In the genomic region with DNA sequence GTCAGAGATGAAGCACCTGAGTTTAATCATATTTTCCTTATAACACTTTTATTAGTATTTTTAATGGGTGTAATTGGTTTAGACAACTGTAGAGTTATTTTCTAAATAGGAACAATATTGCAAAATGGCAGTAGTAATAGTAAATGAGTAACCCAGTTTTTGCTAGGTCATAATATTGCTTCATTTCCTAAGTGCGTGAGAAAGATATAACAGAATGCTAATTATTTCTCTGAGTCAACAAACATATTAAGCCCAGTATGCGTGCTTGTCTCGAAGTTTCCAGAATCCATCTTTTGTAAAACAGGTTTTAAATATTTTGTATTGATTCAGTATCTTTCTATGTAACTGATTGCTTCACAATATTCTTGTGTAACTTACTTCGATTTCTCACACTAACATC, we compare ENCODE assay signal across 18 cellular contexts.
DNase-seq lines count a peak whose midpoint lies in the region; ATAC-seq and TF ChIP-seq lines count a peak whose summit lies in the region.
"Had no signal": no experiment of that assay in that cellular context is flagged by ENCODE, and none has a peak within 500 bp of the region (broad histone marks: within the 10 kb centered on the region; RNA-seq: fewer than 3 reads in every experiment).

No MANE protein-coding gene starts in this region.

- H3K79me2 ChIP-seq in smooth muscle cell (ENCODE audit: low read depth), result no peaks in the 10 kb centered on the region

- H3K9me3 ChIP-seq in liver (ENCODE audit: control insufficient read depth in 4 of 4, low read length in 3 of 4), result no peaks in the 10 kb centered on the region
- H3K9me3 ChIP-seq in smooth muscle cell (replicated peaks; ENCODE audit: low read depth), result no peaks in the 10 kb centered on the region
- H3K9me3 ChIP-seq: BLaER1, stomach had no signal

- 29% methylated on average over 4 of the region's 4 CpGs for WGBS in liver
- 72% methylated on average over 4 of the region's 4 CpGs for WGBS in smooth muscle cell (ENCODE audit: low lambda C conversion rate)

- no peak overlapping the region for H3K27ac Mint-ChIP-seq in activated CD4-positive, alpha-beta memory T cell treated with anti-CD3 and anti-CD28 coated beads, Interleukin-2, amount 10 ng/mL, durations not matched to agents 7 days and 5 days
- H3K27ac Mint-ChIP-seq: activated naive CD8-positive, alpha-beta T cell treated with anti-CD3 and anti-CD28 coated beads, Interleukin-2, amount 50 U/mL, for 24 hours; activated T-helper 1 cell treated with anti-CD3 and anti-CD28 coated beads, Interleukin-12 subunit alpha, Interleukin-12 subunit beta, Interleukin-2, Interleukin-4 antibody, amounts not matched to agents 30 ng/mL and 10 ng/mL and 1 ng/mL, durations not matched to agents 14 hours and 24 hours and 36 hours; mesothelial cell of epicardium; neural progenitor cell had no signal

- H3K4me1 ChIP-seq in liver (ENCODE audit: control insufficient read depth in 4 of 4, insufficient read depth in 4 of 4, low read length in 3 of 4) (peaks cover 0 to 6% (median 0%) of the 10 kb centered on the region in 4 donors), smooth muscle cell (ENCODE audit: low read depth) (no peaks in the 10 kb centered on the region)
- H3K4me1 ChIP-seq: BLaER1, neural progenitor cell, stomach had no signal

- no peaks in the 10 kb centered on the region for H4K20me1 ChIP-seq in smooth muscle cell (ENCODE audit: low read depth)
- H4K20me1 ChIP-seq: BLaER1 had no signal

- TF ChIP-seq RAD21 in liver (IDR thresholded peaks at IDR 0.05), result no peak

- no peaks in the 10 kb centered on the region for H3K27me3 Mint-ChIP-seq in activated CD4-positive, alpha-beta memory T cell treated with anti-CD3 and anti-CD28 coated beads, Interleukin-2, amount 10 ng/mL, durations not matched to agents 7 days and 5 days

- intact Hi-C loops in left cardiac atrium (cut with DNase I), result no loop called here

- H3K27me3 ChIP-seq in liver (ENCODE audit: control insufficient read depth in 4 of 4, insufficient read depth in 4 of 4, low read length in 3 of 4) (no peaks in the 10 kb centered on the region), smooth muscle cell (ENCODE audit: low read depth) (no peaks in the 10 kb centered on the region)
- H3K27me3 ChIP-seq: BLaER1, neural progenitor cell, stomach had no signal

- H3K4me3 ChIP-seq in choroid plexus epithelial cell (ENCODE audit: low read depth, low read length) (no peak overlapping the region), liver (ENCODE audit: low read depth in 1 of 3, low read length in 3 of 3) (no peak overlapping the region), smooth muscle cell (no peak overlapping the region)
- H3K4me3 ChIP-seq: BLaER1, neural progenitor cell, stomach had no signal

- H3K4me2 ChIP-seq in smooth muscle cell, result no peak overlapping the region
- H3K4me2 ChIP-seq: BLaER1, neural progenitor cell had no signal

- no peaks in the 10 kb centered on the region for H3F3A ChIP-seq in smooth muscle cell (ENCODE audit: low read depth)

- no peak overlapping the region for H2AFZ ChIP-seq in smooth muscle cell (ENCODE audit: low read depth)
- H2AFZ ChIP-seq: neural progenitor cell had no signal

- H3K36me3 ChIP-seq in liver (ENCODE audit: control insufficient read depth in 4 of 4, insufficient read depth in 3 of 4, low read depth in 1 of 4, low read length in 3 of 4), result no peaks in the 10 kb centered on the region
- no peaks in the 10 kb centered on the region for H3K36me3 ChIP-seq in smooth muscle cell (ENCODE audit: low read depth)
- H3K36me3 ChIP-seq: BLaER1, neural progenitor cell, stomach had no signal

- no peaks in the 10 kb centered on the region for H3K4me1 Mint-ChIP-seq in activated CD4-positive, alpha-beta memory T cell treated with anti-CD3 and anti-CD28 coated beads, Interleukin-2, amount 10 ng/mL, durations not matched to agents 7 days and 5 days
- H3K4me1 Mint-ChIP-seq: activated naive CD8-positive, alpha-beta T cell treated with anti-CD3 and anti-CD28 coated beads, Interleukin-2, amount 50 U/mL, for 24 hours had no signal

- CTCF ChIA-PET in activated CD4-positive, alpha-beta memory T cell treated with anti-CD3 and anti-CD28 coated beads, Interleukin-2, amount 10 ng/mL, durations not matched to agents 7 days and 5 days (lab: Charles Lee), result no interaction called here

- POLR2A ChIA-PET in activated CD4-positive, alpha-beta memory T cell treated with anti-CD3 and anti-CD28 coated beads, Interleukin-2, amount 10 ng/mL, durations not matched to agents 7 days and 5 days (lab: Charles Lee), result no interaction called here

- no peak for ATAC-seq in left cardiac atrium
- ATAC-seq: activated naive CD8-positive, alpha-beta T cell treated with anti-CD3 and anti-CD28 coated beads, Interleukin-2, amount 50 U/mL, for 24 hours had no signal

- peak; percentile 63 for DNase-seq in CD1c-positive myeloid dendritic cell (ENCODE audit: extremely low spot score)
- peak; percentile 56 to 80 for DNase-seq in NOMO-1 (lab: John Stamatoyannopoulos, UW; ENCODE audit: unreplicated experiment in 2 of 2)
- DNase-seq in choroid plexus epithelial cell (ENCODE audit: low read depth), result peak; percentile 63
- DNase-seq in smooth muscle cell (lab: John Stamatoyannopoulos, UW; ENCODE audit: unreplicated experiment), result no peak
- no peak for DNase-seq in left cardiac atrium
- no peak for DNase-seq in COLO668 (lab: John Stamatoyannopoulos, UW; ENCODE audit: unreplicated experiment)
- no peak for DNase-seq in activated CD4-positive, alpha-beta memory T cell treated with anti-CD3 and anti-CD28 coated beads, Interleukin-2, amount 10 ng/mL, durations not matched to agents 7 days and 5 days
- DNase-seq: activated naive CD8-positive, alpha-beta T cell treated with anti-CD3 and anti-CD28 coated beads, Interleukin-2, amount 50 U/mL, for 24 hours; cerebellar nuclear complex; NCI-H1105 treated with DMSO at 0.1 percent for 48 hours; NCI-H2171; NCI-H774; stomach had no signal

- no peak overlapping the region for H3K9ac ChIP-seq in liver (ENCODE audit: low read depth in 1 of 2, low read length in 2 of 2)
- no peak overlapping the region for H3K9ac ChIP-seq in smooth muscle cell (ENCODE audit: low read depth)
- H3K9ac ChIP-seq: BLaER1, neural progenitor cell had no signal

- no peak overlapping the region for H3K4me3 Mint-ChIP-seq in activated CD4-positive, alpha-beta memory T cell treated with anti-CD3 and anti-CD28 coated beads, Interleukin-2, amount 10 ng/mL, durations not matched to agents 7 days and 5 days
- H3K4me3 Mint-ChIP-seq: activated naive CD8-positive, alpha-beta T cell treated with anti-CD3 and anti-CD28 coated beads, Interleukin-2, amount 50 U/mL, for 24 hours; activated T-helper 1 cell treated with anti-CD3 and anti-CD28 coated beads, Interleukin-12 subunit alpha, Interleukin-12 subunit beta, Interleukin-2, Interleukin-4 antibody, amounts not matched to agents 30 ng/mL and 10 ng/mL and 1 ng/mL, durations not matched to agents 14 hours and 24 hours and 36 hours; mesothelial cell of epicardium; neural progenitor cell had no signal

- H3K36me3 Mint-ChIP-seq in activated CD4-positive, alpha-beta memory T cell treated with anti-CD3 and anti-CD28 coated beads, Interleukin-2, amount 10 ng/mL, durations not matched to agents 7 days and 5 days (ENCODE audit: low read depth), result no peaks in the 10 kb centered on the region
- H3K36me3 Mint-ChIP-seq: mesothelial cell of epicardium, neural progenitor cell had no signal

- TF ChIP-seq CTCF in choroid plexus epithelial cell (conservative IDR thresholded peaks at IDR 0.05; ENCODE audit: low read depth, low read length) (no peak), liver (IDR thresholded peaks at IDR 0.05; ENCODE audit: low read depth, low read length, missing input control) (no peak), smooth muscle cell (IDR thresholded peaks at IDR 0.05; ENCODE audit: borderline replicate concordance, insufficient read depth, poor library complexity, severe bottlenecking) (no peak)

- no peaks in the 10 kb centered on the region for H3K9me3 Mint-ChIP-seq in activated CD4-positive, alpha-beta memory T cell treated with anti-CD3 and anti-CD28 coated beads, Interleukin-2, amount 10 ng/mL, durations not matched to agents 7 days and 5 days
- H3K9me3 Mint-ChIP-seq: activated naive CD8-positive, alpha-beta T cell treated with anti-CD3 and anti-CD28 coated beads, Interleukin-2, amount 50 U/mL, for 24 hours; activated T-helper 1 cell treated with anti-CD3 and anti-CD28 coated beads, Interleukin-12 subunit alpha, Interleukin-12 subunit beta, Interleukin-2, Interleukin-4 antibody, amounts not matched to agents 30 ng/mL and 10 ng/mL and 1 ng/mL, durations not matched to agents 14 hours and 24 hours and 36 hours; mesothelial cell of epicardium; neural progenitor cell had no signal

- no peak overlapping the region for H3K27ac ChIP-seq in liver (ENCODE audit: low read depth in 1 of 2, low read length in 2 of 2)
- H3K27ac ChIP-seq in smooth muscle cell (ENCODE audit: low read depth), result no peak overlapping the region
- H3K27ac ChIP-seq: BLaER1, neural progenitor cell, stomach had no signal

TF ChIP-seq in liver, 16 proteins besides CTCF, POLR2A, EP300 and RAD21:
- TF ChIP-seq RXRA (IDR thresholded peaks at IDR 0.05), result peak; percentile 21 to 31
- peak; percentile 82 for TF ChIP-seq YY1 (IDR thresholded peaks at IDR 0.05)
- no peak for TF ChIP-seq FOXA1 (IDR thresholded peaks at IDR 0.05)
- TF ChIP-seq EGR1 (IDR thresholded peaks at IDR 0.05; ENCODE audit: low read depth in 2 of 2), result no peak
- TF ChIP-seq TAF1 (conservative IDR thresholded peaks at IDR 0.05), result no peak
- peak in 1 of 2 donors; percentile 51 for TF ChIP-seq JUND (IDR thresholded peaks at IDR 0.05)
- TF ChIP-seq, protein P1, sequence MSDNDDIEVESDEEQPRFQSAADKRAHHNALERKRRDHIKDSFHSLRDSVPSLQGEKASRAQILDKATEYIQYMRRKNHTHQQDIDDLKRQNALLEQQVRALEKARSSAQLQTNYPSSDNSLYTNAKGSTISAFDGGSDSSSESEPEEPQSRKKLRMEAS (IDR thresholded peaks at IDR 0.05), result no peak
- no peak for TF ChIP-seq HNF4A (conservative IDR thresholded peaks at IDR 0.05)
- TF ChIP-seq ATF3 (IDR thresholded peaks at IDR 0.05), result peak; percentile 15
- no peak for TF ChIP-seq NR2F2 (IDR thresholded peaks at IDR 0.05)

Comparison
In these comparisons a context has a peak if more than half of its experiments do, and no peak if none do; other contexts are left out.
1. DNase-seq: peak in CD1c-positive myeloid dendritic cell (single experiment), NOMO-1 (2 of 2) and choroid plexus epithelial cell (single experiment); none in smooth muscle cell (single experiment), left cardiac atrium (single experiment), COLO668 (single experiment) and activated CD4-positive, alpha-beta memory T cell treated with anti-CD3 and anti-CD28 coated beads, Interleukin-2, amount 10 ng/mL, durations not matched to agents 7 days and 5 days (single experiment).